In genomic region chr11:22456993-22457748, GRCh38 we compare ENCODE assay signal across 23 cellular contexts.
DNase-seq lines count a peak whose midpoint lies in the region; ATAC-seq and TF ChIP-seq lines count a peak whose summit lies in the region.
"Had no signal": no experiment of that assay in that cellular context is flagged by ENCODE, and none has a peak within 500 bp of the region (broad histone marks: within the 10 kb centered on the region; RNA-seq: fewer than 3 reads in every experiment).

No MANE protein-coding gene starts in this region.

- H3K36me3 ChIP-seq in mammary epithelial cell (ENCODE audit: insufficient read depth, low read length) (no peaks in the 10 kb centered on the region), breast epithelium (no peaks in the 10 kb centered on the region), body of pancreas (replicated peaks in 1 of 2; ENCODE audit: insufficient read depth in 1 of 2, low read depth in 2 of 2) (no peaks in the 10 kb centered on the region)
- H3K36me3 ChIP-seq: thoracic aorta had no signal

- DNase-seq in mammary epithelial cell (peak; percentile 89), breast epithelium (ENCODE audit: low spot score in 2 of 2) (no peak), body of pancreas (peak; percentile 6 to 36 (median 18)), mucosa of gallbladder (ENCODE audit: low spot score) (peak; percentile 60), GM13977 (ENCODE audit: low spot score) (no peak), D341Med (ENCODE audit: low spot score) (no peak), ACHN (no peak)
- no peak for DNase-seq in activated CD4-positive, alpha-beta T cell treated with anti-CD3 and anti-CD28 coated beads for 36 hours
- DNase-seq: activated CD4-positive, CD25-positive, alpha-beta regulatory T cell treated with anti-CD3 and anti-CD28 coated beads, Interleukin-2, amount 50 U/mL, for 72 hours; activated naive CD8-positive, alpha-beta T cell treated with anti-CD3 and anti-CD28 coated beads, Interleukin-2, amount 50 U/mL, for 24 hours; DND-41; GM23248; NCI-H1930; stimulated activated CD4-positive, alpha-beta T cell treated with anti-CD3 and anti-CD28 coated beads, Interleukin-12 subunit alpha, Interleukin-12 subunit beta, amount 100 ng/mL, for 4 hours; T1000 had no signal

- TSS peak; percentile 51 for BruUV-seq in mammary epithelial cell (replicated peaks; lab: Mats Ljungman, UMichigan)

- H3K9me3 Mint-ChIP-seq in activated CD4-positive, alpha-beta T cell treated with anti-CD3 and anti-CD28 coated beads for 36 hours (ENCODE audit: low read depth): no peaks in the 10 kb centered on the region
- H3K9me3 Mint-ChIP-seq: activated naive CD8-positive, alpha-beta T cell treated with anti-CD3 and anti-CD28 coated beads, Interleukin-2, amount 50 U/mL, for 24 hours; activated T-helper 2 cell treated with anti-CD3 and anti-CD28 coated beads, Interferon-gamma antibody, Interleukin-2, Interleukin-4, amounts not matched to agents 10 μg/mL and 5 μg/mL and 100 μg/mL, durations not matched to agents 14 hours and 24 hours and 36 hours; dendritic cell treated with granulocyte-macrophage colony-stimulating factor and Interleukin-4, amounts not matched to agents 40 ng/mL and 50 ng/mL, for 4 days; memory B cell had no signal

- H3K9me3 ChIP-seq in mammary epithelial cell (replicated peaks; ENCODE audit: insufficient read depth, low read length) (peaks cover 13% of the 10 kb centered on the region), breast epithelium (no peaks in the 10 kb centered on the region), body of pancreas (no peaks in the 10 kb centered on the region)
- H3K9me3 ChIP-seq: thoracic aorta had no signal

- H3K36me3 Mint-ChIP-seq in activated CD4-positive, alpha-beta T cell treated with anti-CD3 and anti-CD28 coated beads for 36 hours (ENCODE audit: low read depth): no peaks in the 10 kb centered on the region
- H3K36me3 Mint-ChIP-seq: CD14-positive monocyte; memory B cell; natural killer cell treated with Interleukin-12 subunit alpha and Interleukin-12 subunit beta and Interleukin-15 and Interleukin-18, amount 100 ng/mL, for 72 hours had no signal

- dilution Hi-C loops in mammary epithelial cell (cut with HindIII; ENCODE audit: low sequenced_read_pairs): no loop called here

- H4K20me1 ChIP-seq in mammary epithelial cell (ENCODE audit: insufficient read depth, low read length): no peaks in the 10 kb centered on the region

- H3K27ac ChIP-seq in mammary epithelial cell (ENCODE audit: insufficient read depth, low read depth, low read length): peak overlapping the region; percentile 95
- no peak overlapping the region for H3K27ac ChIP-seq in breast epithelium
- no peak overlapping the region for H3K27ac ChIP-seq in body of pancreas
- H3K27ac ChIP-seq: GM23248, thoracic aorta had no signal

- intact Hi-C loops in mammary epithelial cell (cut with micrococcal nuclease) (loop anchor here (2.0 kb wide), 1 partner anchor 24 kb away; no protein-coding TSS in a partner anchor), breast epithelium (cut with DNase I; ENCODE audit: low total_unique reads) (no loop called here), body of pancreas (cut with DNase I) (no loop called here)
- intact Hi-C loops in activated CD4-positive, alpha-beta T cell treated with anti-CD3 and anti-CD28 coated beads for 36 hours (cut with DNase I, micrococcal nuclease): no loop called here

- no peak overlapping the region for H3K4me3 ChIP-seq in mammary epithelial cell (replicated peaks in 1 of 3; ENCODE audit: insufficient read depth in 1 of 3, low read depth in 2 of 3, low read length in 3 of 3)
- no peak overlapping the region for H3K4me3 ChIP-seq in breast epithelium
- no peak overlapping the region for H3K4me3 ChIP-seq in body of pancreas
- H3K4me3 ChIP-seq: GM23248, thoracic aorta had no signal

- CTCF ChIA-PET in mammary epithelial cell (lab: Charles Lee; ENCODE audit: low non-redundant PET): no interaction called here
- CTCF ChIA-PET in activated CD4-positive, alpha-beta T cell treated with anti-CD3 and anti-CD28 coated beads for 36 hours (lab: Charles Lee): no interaction called here

- 100% methylated on average over 1 of the region's 1 CpG for whole genome bisulfite sequencing in mammary epithelial cell (ENCODE audit: low coverage, missing lambda C conversion rate)
- 75 to 95% methylated on average over 1 of the region's 1 CpG for WGBS in body of pancreas, 2 donors

- H3K27me3 ChIP-seq in mammary epithelial cell (ENCODE audit: insufficient read depth, low read length) (no peaks in the 10 kb centered on the region), breast epithelium (no peaks in the 10 kb centered on the region), body of pancreas (no peaks in the 10 kb centered on the region)

- peak; percentile 60 for ATAC-seq in body of pancreas
- no peak for ATAC-seq in activated CD4-positive, alpha-beta T cell treated with anti-CD3 and anti-CD28 coated beads for 36 hours
- ATAC-seq: activated naive CD8-positive, alpha-beta T cell treated with anti-CD3 and anti-CD28 coated beads, Interleukin-2, amount 50 U/mL, for 24 hours; natural killer cell treated with Interleukin-12 subunit alpha and Interleukin-12 subunit beta and Interleukin-15 and Interleukin-18, amount 100 ng/mL, for 72 hours; Panc1; SK-N-SH treated with all-trans-retinoic acid at 6 μM for 48 hours had no signal

- in situ Hi-C loops in mammary epithelial cell (cut with MboI; ENCODE audit: low sequenced_read_pairs in 2 of 2) (no loop called here), GM13977 (cut with MboI; ENCODE audit: low pct_unique_long_range_greater_than_20kb, low sequenced_read_pairs, unreplicated experiment) (no loop called here), ACHN (cut with HindIII; ENCODE audit: low pct_ligation_motif_present, low pct_unique_long_range_greater_than_20kb, low sequenced_read_pairs) (no loop called here)

- TF ChIP-seq CTCF in mammary epithelial cell (conservative IDR thresholded peaks at IDR 0.05 in 1 of 2, IDR thresholded peaks at IDR 0.05 in 1 of 2; ENCODE audit: extremely low read depth in 1 of 2, insufficient read depth in 1 of 2, low read depth in 1 of 2, low read length in 2 of 2) (no peak), breast epithelium (IDR thresholded peaks at IDR 0.05) (no peak), body of pancreas (IDR thresholded peaks at IDR 0.05) (no peak), GM13977 (IDR thresholded peaks at IDR 0.05; ENCODE audit: extremely low read depth, insufficient read depth, missing control alignments) (no peak)

- peaks cover 3% of the 10 kb centered on the region for H3K27me3 Mint-ChIP-seq in activated CD4-positive, alpha-beta T cell treated with anti-CD3 and anti-CD28 coated beads for 36 hours
- H3K27me3 Mint-ChIP-seq: activated naive CD8-positive, alpha-beta T cell treated with anti-CD3 and anti-CD28 coated beads, Interleukin-2, amount 50 U/mL, for 24 hours; dendritic cell treated with granulocyte-macrophage colony-stimulating factor and Interleukin-4, amounts not matched to agents 40 ng/mL and 50 ng/mL, for 4 days; memory B cell; natural killer cell treated with Interleukin-12 subunit alpha and Interleukin-12 subunit beta and Interleukin-15 and Interleukin-18, amount 100 ng/mL, for 72 hours had no signal

- no peaks in the 10 kb centered on the region for H3K4me1 Mint-ChIP-seq in activated CD4-positive, alpha-beta T cell treated with anti-CD3 and anti-CD28 coated beads for 36 hours
- H3K4me1 Mint-ChIP-seq: activated naive CD8-positive, alpha-beta T cell treated with anti-CD3 and anti-CD28 coated beads, Interleukin-2, amount 50 U/mL, for 24 hours; CD14-positive monocyte; memory B cell had no signal

- peak overlapping the region; percentile 4 for H2AFZ ChIP-seq in mammary epithelial cell (ENCODE audit: low read depth, low read length)
- H2AFZ ChIP-seq: GM23248 had no signal

- H3K4me2 ChIP-seq in mammary epithelial cell (ENCODE audit: insufficient read depth, low read depth, low read length): peak overlapping the region; percentile 56

- no peaks in the 10 kb centered on the region for H3K79me2 ChIP-seq in mammary epithelial cell (ENCODE audit: insufficient read depth, low read length)

- TF ChIP-seq POLR2A in breast epithelium (IDR thresholded peaks at IDR 0.05): no peak
- TF ChIP-seq POLR2A in body of pancreas (IDR thresholded peaks at IDR 0.05): no peak

- POLR2A ChIA-PET in activated CD4-positive, alpha-beta T cell treated with anti-CD3 and anti-CD28 coated beads for 36 hours (lab: Charles Lee): no interaction called here

- H3K4me3 Mint-ChIP-seq in activated CD4-positive, alpha-beta T cell treated with anti-CD3 and anti-CD28 coated beads for 36 hours: no peak overlapping the region
- H3K4me3 Mint-ChIP-seq: activated naive CD8-positive, alpha-beta T cell treated with anti-CD3 and anti-CD28 coated beads, Interleukin-2, amount 50 U/mL, for 24 hours; CD14-positive monocyte; dendritic cell treated with granulocyte-macrophage colony-stimulating factor and Interleukin-4, amounts not matched to agents 40 ng/mL and 50 ng/mL, for 4 days; memory B cell; natural killer cell treated with Interleukin-12 subunit alpha and Interleukin-12 subunit beta and Interleukin-15 and Interleukin-18, amount 100 ng/mL, for 72 hours had no signal

- H3K4me1 ChIP-seq in mammary epithelial cell (ENCODE audit: insufficient read depth, low read length) (peaks cover 44% of the 10 kb centered on the region), breast epithelium (no peaks in the 10 kb centered on the region), body of pancreas (peaks cover 14% of the 10 kb centered on the region)

- H3K9ac ChIP-seq in mammary epithelial cell (ENCODE audit: insufficient read depth, low read length): no peak overlapping the region
- H3K9ac ChIP-seq: GM23248 had no signal

- no peak overlapping the region for H3K27ac Mint-ChIP-seq in activated CD4-positive, alpha-beta T cell treated with anti-CD3 and anti-CD28 coated beads for 36 hours
- H3K27ac Mint-ChIP-seq: activated naive CD8-positive, alpha-beta T cell treated with anti-CD3 and anti-CD28 coated beads, Interleukin-2, amount 50 U/mL, for 24 hours; activated T-helper 2 cell treated with anti-CD3 and anti-CD28 coated beads, Interferon-gamma antibody, Interleukin-2, Interleukin-4, amounts not matched to agents 10 μg/mL and 5 μg/mL and 100 μg/mL, durations not matched to agents 14 hours and 24 hours and 36 hours; CD14-positive monocyte; dendritic cell treated with granulocyte-macrophage colony-stimulating factor and Interleukin-4, amounts not matched to agents 40 ng/mL and 50 ng/mL, for 4 days; memory B cell; natural killer cell treated with Interleukin-12 subunit alpha and Interleukin-12 subunit beta and Interleukin-15 and Interleukin-18, amount 100 ng/mL, for 72 hours had no signal

Comparison
In these comparisons a context has a peak if more than half of its experiments do, and no peak if none do; other contexts are left out.
1. DNase-seq: peak in mammary epithelial cell (single experiment), body of pancreas (4 of 4) and mucosa of gallbladder (single experiment); none in breast epithelium (0 of 2), GM13977 (single experiment), D341Med (single experiment), activated CD4-positive, alpha-beta T cell treated with anti-CD3 and anti-CD28 coated beads for 36 hours (single experiment) and ACHN (single experiment).